ENCODE assay signal across 8 cellular contexts in genomic region chr9:130847306-130848217, GRCh38. TPM values are rescaled to one million over a fixed set of nuclear protein-coding genes. Genes with fewer than 3 reads are reported as not detected.
A peak's percentile ranks its signal among the peaks of the same experiment; 100 is the strongest.
DNase-seq lines count a peak whose midpoint lies in the region; ATAC-seq and TF ChIP-seq lines count a peak whose summit lies in the region.

No MANE protein-coding gene starts in this region.

- intact Hi-C loops in mammary epithelial cell (cut with micrococcal nuclease) = loop anchor here (1.0 to 5.0 kb wide), 3 partner anchors 12 to 135 kb away; partner anchors contain the start of gene ABL1

- peak overlapping the region; percentile 64 for H2AFZ ChIP-seq in mammary epithelial cell (ENCODE audit: low read depth, low read length)

- peak overlapping the region; percentile 80 for H3K4me2 ChIP-seq in mammary epithelial cell (ENCODE audit: insufficient read depth, low read depth, low read length)

- dilution Hi-C loops in mammary epithelial cell (cut with HindIII; ENCODE audit: low sequenced_read_pairs) = no loop called here

- ATAC-seq in HG03521 (IDR thresholded peaks at IDR 0.05; ENCODE audit: unreplicated experiment) = no peak
- ATAC-seq in GM18858 (IDR thresholded peaks at IDR 0.05; ENCODE audit: unreplicated experiment) = no peak

- peaks cover 2% of the 10 kb centered on the region for H3K36me3 ChIP-seq in mammary epithelial cell (ENCODE audit: insufficient read depth, low read length)

- CTCF ChIA-PET in mammary epithelial cell (lab: Charles Lee; ENCODE audit: low non-redundant PET) = interaction anchor here (0.6 kb wide), 1 partner anchor 163 kb away, joined by 4 read pairs; no protein-coding TSS in a partner anchor

- no TSS peak for BruUV-seq in mammary epithelial cell (replicated peaks; lab: Mats Ljungman, UMichigan)

- no peaks in the 10 kb centered on the region for H4K20me1 ChIP-seq in mammary epithelial cell (ENCODE audit: insufficient read depth, low read length)

- H3K4me3 ChIP-seq in mammary epithelial cell (replicated peaks in 1 of 3; ENCODE audit: insufficient read depth in 1 of 3, low read depth in 2 of 3, low read length in 3 of 3) = peak overlapping the region in 1 of 3 experiments; percentile 5

- H3K4me1 ChIP-seq in mammary epithelial cell (ENCODE audit: insufficient read depth, low read length) = peaks cover 35% of the 10 kb centered on the region

- peak; percentile 22 to 41 for TF ChIP-seq CTCF in mammary epithelial cell (conservative IDR thresholded peaks at IDR 0.05 in 1 of 2, IDR thresholded peaks at IDR 0.05 in 1 of 2; ENCODE audit: extremely low read depth in 1 of 2, insufficient read depth in 1 of 2, low read depth in 1 of 2, low read length in 2 of 2)

- H3K9me3 ChIP-seq in mammary epithelial cell (replicated peaks; ENCODE audit: insufficient read depth, low read length) = no peaks in the 10 kb centered on the region

- peak overlapping the region; percentile 48 for H3K9ac ChIP-seq in mammary epithelial cell (ENCODE audit: insufficient read depth, low read length)

- in situ Hi-C loops in mammary epithelial cell (cut with MboI; ENCODE audit: low sequenced_read_pairs in 2 of 2) = loop anchor here in 1 of 2 donors (5.0 kb wide), 1 partner anchor 135 kb away; no protein-coding TSS in a partner anchor

- 4% methylated on average over 11 of the region's 13 CpGs for WGBS in mammary epithelial cell (ENCODE audit: low coverage, missing lambda C conversion rate)

- peak overlapping the region; percentile 76 for H3K27ac ChIP-seq in mammary epithelial cell (ENCODE audit: insufficient read depth, low read depth, low read length)

- peak; percentile 99 for DNase-seq in HS-5 (ENCODE audit: low read depth)
- peak; percentile 98 for DNase-seq in mammary epithelial cell
- DNase-seq in iris pigment epithelial cell (ENCODE audit: low read depth) = peak; percentile 98
- peak; percentile 100 for DNase-seq in stromal cell of bone marrow (ENCODE audit: low read depth)
- DNase-seq in T-helper 9 cell = no peak
- no peak for DNase-seq in activated CD4-positive, alpha-beta T cell treated with anti-CD3 and anti-CD28 coated beads for 1 hour

- no peaks in the 10 kb centered on the region for H3K27me3 ChIP-seq in mammary epithelial cell (ENCODE audit: insufficient read depth, low read length)

- peaks cover 80% of the 10 kb centered on the region for H3K79me2 ChIP-seq in mammary epithelial cell (ENCODE audit: insufficient read depth, low read length)

RNA-seq across cellular contexts. Expression of gene ABL1, which starts 12.5 kb away (rescaled TPM):
- total RNA-seq in mammary epithelial cell = 10 to 100 TPM; 50.5 to 52.8 TPM
- 19.4 TPM for polyA plus RNA-seq in mammary epithelial cell
- polyA minus RNA-seq in mammary epithelial cell = 90.2 TPM

RNA-seq across cellular contexts. Expression of gene QRFP, which starts 49.0 kb away (rescaled TPM):
- total RNA-seq in mammary epithelial cell = not detected
- polyA plus RNA-seq in mammary epithelial cell = not detected
- not detected for polyA minus RNA-seq in mammary epithelial cell

Comparison
In these comparisons a context has a peak if more than half of its experiments do, and no peak if none do; other contexts are left out.
1. DNase-seq: peak in HS-5 (single experiment), mammary epithelial cell (single experiment), iris pigment epithelial cell (single experiment) and stromal cell of bone marrow (single experiment); none in T-helper 9 cell (single experiment) and activated CD4-positive, alpha-beta T cell treated with anti-CD3 and anti-CD28 coated beads for 1 hour (single experiment).